16 cellular contexts compared by ENCODE assay signal in the genomic region with DNA sequence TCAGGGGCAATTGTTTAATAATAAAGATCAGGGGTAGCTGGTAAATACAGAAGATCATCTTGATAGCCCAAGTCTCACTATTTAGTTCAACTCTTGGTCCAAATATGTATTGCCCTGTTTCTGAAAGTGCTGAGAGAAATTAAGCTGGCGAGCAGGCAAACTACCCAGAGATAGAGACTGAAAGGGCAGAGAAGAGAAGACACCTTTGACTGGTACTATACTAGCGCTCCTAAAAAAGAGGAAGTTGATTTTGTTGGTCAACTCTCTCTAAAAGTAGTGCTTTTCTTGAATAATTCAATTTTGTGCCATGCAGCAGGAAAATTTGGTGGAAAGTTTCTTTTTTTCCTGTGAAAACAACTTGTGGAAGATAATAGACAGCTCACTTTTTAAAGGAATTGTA.
"Had no signal": no experiment of that assay in that cellular context is flagged by ENCODE, and none has a peak within 500 bp of the region (broad histone marks: within the 10 kb centered on the region; RNA-seq: fewer than 3 reads in every experiment).

No MANE protein-coding gene starts in this region.

- H3K36me3 ChIP-seq: left lung, neural progenitor cell, ovary had no signal

- H3K4me3 ChIP-seq: left lung, lung, neural progenitor cell, ovary, smooth muscle cell had no signal

- DNase-seq: dermis blood vessel endothelial cell; erythroblast; foreskin keratinocyte; immature natural killer cell; left lung; mesenchymal stem cell; midbrain; nucleus accumbens; ovary; right cardiac atrium; stimulated activated CD4-positive, alpha-beta T cell treated with anti-CD3 and anti-CD28 coated beads, Interleukin-2, amount 100 ng/mL, for 48 hours; stimulated activated naive CD4-positive, alpha-beta T cell treated with Interleukin-2 at 50 U/mL for 16 hours had no signal

- H3K27ac ChIP-seq: foreskin keratinocyte, left lung, neural progenitor cell, ovary had no signal

- H3K9me3 ChIP-seq: left lung, ovary had no signal

- H3K27me3 ChIP-seq: foreskin keratinocyte, left lung, neural progenitor cell, ovary had no signal

- ATAC-seq: foreskin keratinocyte; left lung; natural killer cell treated with Interleukin-12 subunit alpha and Interleukin-12 subunit beta and Interleukin-15 and Interleukin-18, amount 100 ng/mL, for 72 hours; right cardiac atrium had no signal

- H3K4me1 ChIP-seq: foreskin keratinocyte, left lung, neural progenitor cell had no signal
